ENCODE assay signal across 12 cellular contexts in the genomic region with DNA sequence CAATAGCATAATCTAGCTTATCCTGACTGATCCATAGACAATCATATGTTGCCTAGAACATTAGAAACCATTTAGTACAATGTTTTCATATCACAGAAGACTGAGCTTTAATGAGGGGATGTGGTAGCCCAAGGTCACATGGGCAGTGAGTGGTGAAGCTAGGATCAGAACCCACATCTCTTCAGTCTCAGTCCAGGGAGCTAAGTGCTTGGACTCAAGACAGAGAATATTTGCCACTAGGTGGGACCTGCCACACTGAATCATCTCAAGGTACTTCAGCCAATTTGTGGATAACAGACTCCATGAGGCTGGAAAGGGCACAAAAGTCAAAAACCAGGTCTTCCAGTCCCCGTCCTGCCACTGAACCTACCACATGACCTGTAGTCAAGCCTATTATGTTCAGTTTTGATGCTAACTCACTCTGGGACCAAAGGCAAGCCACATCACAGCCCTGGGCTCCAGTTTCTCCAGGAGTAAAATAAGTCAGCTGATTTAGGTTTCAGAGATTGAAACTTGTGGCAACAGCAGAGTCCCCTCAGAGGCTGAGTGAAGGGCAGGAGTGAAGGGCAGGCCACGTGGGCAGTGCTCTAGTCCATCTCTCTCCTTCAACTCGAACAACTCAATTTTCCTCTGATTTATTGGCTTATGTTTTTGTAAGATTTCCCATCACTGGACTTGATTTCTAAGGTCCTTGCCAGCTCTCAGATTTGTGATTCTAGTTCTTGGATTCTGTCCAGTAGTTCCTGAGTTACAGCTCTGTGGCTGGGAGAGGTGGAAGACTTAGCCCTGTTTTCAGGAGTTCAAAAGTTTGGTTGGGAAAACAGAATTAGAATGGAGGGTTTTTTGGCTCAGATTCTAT.
DNase-seq lines count a peak whose midpoint lies in the region; ATAC-seq and TF ChIP-seq lines count a peak whose summit lies in the region.
"Had no signal": no experiment of that assay in that cellular context is flagged by ENCODE, and none has a peak within 500 bp of the region (broad histone marks: within the 10 kb centered on the region; RNA-seq: fewer than 3 reads in every experiment).

No MANE protein-coding gene starts in this region.

- no peak overlapping the region for H2AFZ ChIP-seq in IMR-90 (replicated peaks; ENCODE audit: low read length, poor library complexity)

- TF ChIP-seq POLR2A in IMR-90 (IDR thresholded peaks at IDR 0.05; ENCODE audit: low read depth, low read length) = no peak

- intact Hi-C loops in A673 (cut with micrococcal nuclease; ENCODE audit: unreplicated experiment) (no loop called here), IMR-90 (cut with micrococcal nuclease) (no loop called here), left lung (cut with DNase I) (no loop called here), colonic mucosa (cut with DNase I) (no loop called here)

- H2AK9ac ChIP-seq in IMR-90 (replicated peaks; ENCODE audit: low read depth, low read length, poor library complexity) = no peak overlapping the region

- no peak overlapping the region for H3K4me2 ChIP-seq in IMR-90 (ENCODE audit: low read depth, low read length)

- H3K56ac ChIP-seq in IMR-90 (ENCODE audit: extremely low read depth, insufficient read depth, low read length) = no peak overlapping the region

- no peak overlapping the region for H2BK120ac ChIP-seq in IMR-90 (ENCODE audit: low read depth, low read length)

- peaks cover 15% of the 10 kb centered on the region; the same call in 1 of the 2 replicates for H3K9me1 ChIP-seq in IMR-90 (ENCODE audit: insufficient read depth, low read length)

- CTCF ChIA-PET in A673 (lab: Charles Lee) (interaction anchor here (0.6 kb wide), 1 partner anchor 26 kb away, joined by 6 read pairs; no protein-coding TSS in a partner anchor), IMR-90 (lab: Yijun Ruan, JAX) (interaction anchor here (0.5 to 1.0 kb wide), 4 partner anchors 12 to 161 kb away, joined by 3 read pairs; no protein-coding TSS in a partner anchor)

- H3K36me3 ChIP-seq in A673 (ENCODE audit: insufficient read depth, low read length, poor library complexity, severe bottlenecking) (no peaks in the 10 kb centered on the region), IMR-90 (ENCODE audit: control insufficient read depth, insufficient read depth, low read length) (no peaks in the 10 kb centered on the region; the same call in none of the 2 replicates), brain microvascular endothelial cell (replicated peaks) (no peaks in the 10 kb centered on the region), left lung (peaks cover 0 to 48% of the 10 kb centered on the region in 2 donors), colonic mucosa (no peaks in the 10 kb centered on the region)

- no peak overlapping the region for H3K9ac ChIP-seq in IMR-90 (ENCODE audit: low read depth, low read length)
- no peak overlapping the region for H3K9ac ChIP-seq in colonic mucosa (ENCODE audit: low read depth in 2 of 2, low read length in 2 of 2)

- H3K4me3 ChIP-seq in A673 (ENCODE audit: low read depth, low read length, poor library complexity, severe bottlenecking) (no peak overlapping the region), IMR-90 (ENCODE audit: insufficient read depth, low read depth, low read length) (no peak overlapping the region), brain microvascular endothelial cell (ENCODE audit: low read depth, low read length) (no peak overlapping the region), left lung (no peak overlapping the region), colonic mucosa (no peak overlapping the region)

- H4K8ac ChIP-seq in IMR-90 (ENCODE audit: low read depth in 2 of 2, low read length in 2 of 2) = no peak overlapping the region

- no peak overlapping the region for H2BK20ac ChIP-seq in IMR-90 (ENCODE audit: low read depth, low read length)

- no CpG with 5 or more reads among the region's 3 CpGs for WGBS in IMR-90 (ENCODE audit: extremely low coverage in 2 of 2, insufficient read length in 1 of 2), 2 experiments

- no peak overlapping the region for H4K91ac ChIP-seq in IMR-90 (ENCODE audit: insufficient read depth, low read depth, low read length)

- no peak overlapping the region for H2AK5ac ChIP-seq in IMR-90 (ENCODE audit: low read depth, low read length)

- POLR2A ChIA-PET in A673 (lab: Charles Lee; ENCODE audit: low non-redundant PET) = no interaction called here
- POLR2A ChIA-PET in IMR-90 (lab: Charles Lee; ENCODE audit: unreplicated experiment) = no interaction called here

- no peak for TF ChIP-seq RAD21 in IMR-90 (IDR thresholded peaks at IDR 0.05; ENCODE audit: low read length)

- peaks cover 0 to 4% of the 10 kb centered on the region in 2 experiments; a peak in 1 of 4 replicates for H3K79me1 ChIP-seq in IMR-90 (ENCODE audit: low read depth in 1 of 2, low read length in 2 of 2)

- DNase-seq in A673 (ENCODE audit: low spot score) (no peak), IMR-90 (peak; percentile 42), brain microvascular endothelial cell (no peak), left lung (no peak), activated gamma-delta T cell treated with Interleukin-2 at 50 U/mL for 16 hours (no peak), colonic mucosa (no peak), DMS 273 treated with DMSO at 0.1 percent for 48 hours (lab: John Stamatoyannopoulos, UW) (no peak), RKO (ENCODE audit: low spot score) (no peak)
- DNase-seq: activated T-cell treated with anti-CD3 and anti-CD28 coated beads, Interleukin-2, amount 50 U/mL, for 1 hour; cerebellar nuclear complex; glutamatergic neuron; NCI-H187 had no signal

- no peak overlapping the region for H3K14ac ChIP-seq in IMR-90 (replicated peaks; ENCODE audit: low read depth, low read length)

- no peaks in the 10 kb centered on the region for H3K4me1 ChIP-seq in A673 (ENCODE audit: insufficient read depth, low read length, poor library complexity, severe bottlenecking)
- peaks cover 12% of the 10 kb centered on the region for H3K4me1 ChIP-seq in IMR-90 (ENCODE audit: control insufficient read depth, insufficient read depth, low read length)
- no peaks in the 10 kb centered on the region for H3K4me1 ChIP-seq in left lung
- no peaks in the 10 kb centered on the region for H3K4me1 ChIP-seq in colonic mucosa

- no peak overlapping the region for H2BK5ac ChIP-seq in IMR-90 (ENCODE audit: low read depth, low read length, poor library complexity, severe bottlenecking)

- 0 out of 2 replicates have a peak overlapping the region, but pooled peaks have one; percentile 19 for H3K23ac ChIP-seq in IMR-90 (ENCODE audit: low read depth, low read length)

- no peaks in the 10 kb centered on the region for H4K20me1 ChIP-seq in IMR-90 (ENCODE audit: insufficient read depth, low read length)

- H3K18ac ChIP-seq in IMR-90 (ENCODE audit: low read depth, low read length) = no peak overlapping the region

- no peak overlapping the region for H4K5ac ChIP-seq in IMR-90 (ENCODE audit: low read depth, low read length)

- dilution Hi-C loops in IMR-90 (cut with HindIII; ENCODE audit: low sequenced_read_pairs, unreplicated experiment) = no loop called here

- H3K9me3 ChIP-seq in A673 (ENCODE audit: low read depth, low read length, poor library complexity, severe bottlenecking) (no peaks in the 10 kb centered on the region), IMR-90 (ENCODE audit: control insufficient read depth, insufficient read depth, low read length) (no peaks in the 10 kb centered on the region), left lung (no peaks in the 10 kb centered on the region), colonic mucosa (no peaks in the 10 kb centered on the region)

- BruUV-seq in A673 (replicated peaks; lab: Mats Ljungman, UMichigan) = no TSS peak
- BruUV-seq in IMR-90 (replicated peaks; lab: Mats Ljungman, UMichigan) = no TSS peak

- no peak overlapping the region for H2BK15ac ChIP-seq in IMR-90 (ENCODE audit: low read depth, low read length)

- H3K27me3 ChIP-seq in A673 (replicated peaks; ENCODE audit: insufficient read depth, low read depth, low read length, poor library complexity) (no peaks in the 10 kb centered on the region), IMR-90 (ENCODE audit: control insufficient read depth, insufficient read depth, low read length) (no peaks in the 10 kb centered on the region), brain microvascular endothelial cell (replicated peaks) (no peaks in the 10 kb centered on the region), left lung (no peaks in the 10 kb centered on the region), colonic mucosa (no peaks in the 10 kb centered on the region)

- no peak overlapping the region for H3K27ac ChIP-seq in A673 (ENCODE audit: low read depth, low read length, poor library complexity, severe bottlenecking)
- no peak overlapping the region for H3K27ac ChIP-seq in IMR-90 (ENCODE audit: insufficient read depth, low read length)
- H3K27ac ChIP-seq in brain microvascular endothelial cell = no peak overlapping the region
- no peak overlapping the region for H3K27ac ChIP-seq in left lung
- H3K27ac ChIP-seq in colonic mucosa = no peak overlapping the region

- TF ChIP-seq CTCF in A673 (conservative IDR thresholded peaks at IDR 0.05; ENCODE audit: low read depth, low read length) = 0 out of 2 replicates have a peak, but pooled peaks have one; percentile 16
- TF ChIP-seq CTCF in IMR-90 (conservative IDR thresholded peaks at IDR 0.05; ENCODE audit: low read depth, low read length) = no peak
- TF ChIP-seq CTCF in brain microvascular endothelial cell (IDR thresholded peaks at IDR 0.05; ENCODE audit: low read depth, low read length, missing control alignments) = peak; percentile 27
- TF ChIP-seq CTCF in left lung (IDR thresholded peaks at IDR 0.05) = no peak
- no peak for TF ChIP-seq CTCF in colonic mucosa (IDR thresholded peaks at IDR 0.05)

- in situ Hi-C loops in IMR-90 (cut with MboI; ENCODE audit: low sequenced_read_pairs) = no loop called here
- in situ Hi-C loops in brain microvascular endothelial cell (cut with HindIII; ENCODE audit: low pct_ligation_motif_present, low sequenced_read_pairs) = no loop called here

- H3K4ac ChIP-seq in IMR-90 (ENCODE audit: low read depth, low read length) = 0 out of 2 replicates have a peak overlapping the region, but pooled peaks have one; percentile 12

- peak; percentile 9; the same call in 1 of the 2 replicates for ATAC-seq in IMR-90 (ENCODE audit: low read depth)
- ATAC-seq in left lung = peak; percentile 11

TF ChIP-seq in IMR-90, 13 proteins besides CTCF, POLR2A, EP300 and RAD21 (continues in another document):
- TF ChIP-seq MXI1 (IDR thresholded peaks at IDR 0.05; ENCODE audit: borderline replicate concordance, low read depth, low read length) (no peak), FOS (IDR thresholded peaks at IDR 0.05; ENCODE audit: low read depth, low read length) (no peak), BHLHE40 (IDR thresholded peaks at IDR 0.05; ENCODE audit: low read depth, low read length) (no peak), ELK1 (IDR thresholded peaks at IDR 0.05; ENCODE audit: borderline replicate concordance, low read depth, low read length) (no peak)

Comparison
In these comparisons a context has a peak if more than half of its experiments do, and no peak if none do; other contexts are left out.
1. CTCF ChIP-seq: peak in A673 (single experiment) and brain microvascular endothelial cell (single experiment); none in IMR-90 (single experiment), left lung (0 of 2) and colonic mucosa (single experiment).